In genomic region chr9:126860757-126861466, GRCh38 we compare ENCODE assay signal across 8 cellular contexts. TPM values are rescaled to one million over a fixed set of nuclear protein-coding genes. Genes with fewer than 3 reads are reported as not detected.
DNase-seq lines count a peak whose midpoint lies in the region; ATAC-seq and TF ChIP-seq lines count a peak whose summit lies in the region.

No MANE protein-coding gene starts in this region.

- H3K4me2 ChIP-seq in neural progenitor cell: peak overlapping the region; percentile 84

- H3K27me3 ChIP-seq in CD4-positive, alpha-beta memory T cell (ENCODE audit: insufficient read depth, low read length): no peaks in the 10 kb centered on the region
- H3K27me3 ChIP-seq in esophagus squamous epithelium: peaks cover 0 to 3% (median 0%) of the 10 kb centered on the region in 4 donors
- peaks cover 15% of the 10 kb centered on the region for H3K27me3 ChIP-seq in neural progenitor cell

- ATAC-seq in GM21367 (IDR thresholded peaks at IDR 0.05; ENCODE audit: unreplicated experiment): peak; percentile 24

- H3K4me3 ChIP-seq in CD4-positive, alpha-beta memory T cell (ENCODE audit: low read length in 2 of 2): peak overlapping the region; percentile 51 to 63
- peak overlapping the region; percentile 80 to 94 (median 90) for H3K4me3 ChIP-seq in esophagus squamous epithelium
- H3K4me3 ChIP-seq in neural progenitor cell: peak overlapping the region; percentile 97

- intact Hi-C loops in CD4-positive, alpha-beta memory T cell (cut with micrococcal nuclease): loop anchor here (1.0 to 5.0 kb wide), 3 partner anchors 51 to 338 kb away; partner anchors contain the start of gene RALGPS1
- intact Hi-C loops in esophagus squamous epithelium (cut with DNase I): loop anchor here (10.0 kb wide), 1 partner anchor 54 kb away; the partner anchor contains the start of gene RALGPS1

- H3K9me3 Mint-ChIP-seq in CD4-positive, alpha-beta memory T cell: no peaks in the 10 kb centered on the region
- no peaks in the 10 kb centered on the region for H3K9me3 Mint-ChIP-seq in activated CD4-positive, alpha-beta memory T cell treated with anti-CD3 and anti-CD28 coated beads, Interleukin-2, amount 10 ng/mL, durations not matched to agents 7 days and 5 days
- H3K9me3 Mint-ChIP-seq in neural progenitor cell: no peaks in the 10 kb centered on the region

- peak overlapping the region; percentile 50 to 90 (median 80) for H3K27ac Mint-ChIP-seq in CD4-positive, alpha-beta memory T cell
- peak overlapping the region; percentile 44 for H3K27ac Mint-ChIP-seq in activated CD4-positive, alpha-beta memory T cell treated with anti-CD3 and anti-CD28 coated beads, Interleukin-2, amount 10 ng/mL, durations not matched to agents 7 days and 5 days
- peak overlapping the region; percentile 10 for H3K27ac Mint-ChIP-seq in neural progenitor cell

- peaks cover 51% of the 10 kb centered on the region for H3K79me2 ChIP-seq in neural progenitor cell (ENCODE audit: low read depth)

- no peak for TF ChIP-seq POLR2A in esophagus squamous epithelium (IDR thresholded peaks at IDR 0.05)

- peaks cover 3 to 13% of the 10 kb centered on the region in 2 donors for H3K36me3 Mint-ChIP-seq in CD4-positive, alpha-beta memory T cell
- H3K36me3 Mint-ChIP-seq in activated CD4-positive, alpha-beta memory T cell treated with anti-CD3 and anti-CD28 coated beads, Interleukin-2, amount 10 ng/mL, durations not matched to agents 7 days and 5 days (ENCODE audit: low read depth): peaks cover 21% of the 10 kb centered on the region
- H3K36me3 Mint-ChIP-seq in neural progenitor cell: peaks cover 2% of the 10 kb centered on the region

- POLR2A ChIA-PET in CD4-positive, alpha-beta memory T cell (lab: Charles Lee; ENCODE audit: partially characterized antibody): interaction anchor here (0.6 to 2.6 kb wide), 3 partner anchors 9 to 56 kb away, joined by 3 to 8 read pairs (median 4); partner anchors contain the start of genes RALGPS1 and ZBTB43
- POLR2A ChIA-PET in activated CD4-positive, alpha-beta memory T cell treated with anti-CD3 and anti-CD28 coated beads, Interleukin-2, amount 10 ng/mL, durations not matched to agents 7 days and 5 days (lab: Charles Lee): no interaction called here

- H3K27me3 Mint-ChIP-seq in CD4-positive, alpha-beta memory T cell: peaks cover 0 to 1% of the 10 kb centered on the region in 2 donors
- H3K27me3 Mint-ChIP-seq in activated CD4-positive, alpha-beta memory T cell treated with anti-CD3 and anti-CD28 coated beads, Interleukin-2, amount 10 ng/mL, durations not matched to agents 7 days and 5 days: peaks cover 23% of the 10 kb centered on the region
- peaks cover 12% of the 10 kb centered on the region for H3K27me3 Mint-ChIP-seq in neural progenitor cell (ENCODE audit: insufficient read depth, low read depth)

- TF ChIP-seq CTCF in esophagus squamous epithelium (IDR thresholded peaks at IDR 0.05) (no peak), neural progenitor cell (IDR thresholded peaks at IDR 0.05) (no peak)

- H2AFZ ChIP-seq in neural progenitor cell (replicated peaks): no peak overlapping the region

- CTCF ChIA-PET in CD4-positive, alpha-beta memory T cell (lab: Charles Lee; ENCODE audit: partially characterized antibody): no interaction called here
- CTCF ChIA-PET in activated CD4-positive, alpha-beta memory T cell treated with anti-CD3 and anti-CD28 coated beads, Interleukin-2, amount 10 ng/mL, durations not matched to agents 7 days and 5 days (lab: Charles Lee): interaction anchor here (0.5 kb wide), 1 partner anchor 154 kb away, joined by 3 read pairs; no protein-coding TSS in a partner anchor

- H3K4me1 Mint-ChIP-seq in CD4-positive, alpha-beta memory T cell: peaks cover 18 to 46% (median 26%) of the 10 kb centered on the region in 4 donors
- peaks cover 25% of the 10 kb centered on the region for H3K4me1 Mint-ChIP-seq in activated CD4-positive, alpha-beta memory T cell treated with anti-CD3 and anti-CD28 coated beads, Interleukin-2, amount 10 ng/mL, durations not matched to agents 7 days and 5 days
- peaks cover 28% of the 10 kb centered on the region for H3K4me1 Mint-ChIP-seq in neural progenitor cell

- peaks cover 31% of the 10 kb centered on the region for H3F3A ChIP-seq in neural progenitor cell (ENCODE audit: low read depth)

- H3K9ac ChIP-seq in neural progenitor cell: peak overlapping the region; percentile 33

- peaks cover 40% of the 10 kb centered on the region for H4K20me1 ChIP-seq in neural progenitor cell (ENCODE audit: low read depth)

- 1% methylated on average over 14 of the region's 71 CpGs; no CpG with 5 or more reads in 1 of the 2 donors for WGBS in esophagus squamous epithelium, 2 donors

- no peaks in the 10 kb centered on the region for H3K9me3 ChIP-seq in CD4-positive, alpha-beta memory T cell (ENCODE audit: control insufficient read depth in 1 of 2, low read length in 2 of 2)
- H3K9me3 ChIP-seq in esophagus squamous epithelium (no peaks in the 10 kb centered on the region), neural progenitor cell (ENCODE audit: low read depth) (no peaks in the 10 kb centered on the region)

- H3K36me3 ChIP-seq in CD4-positive, alpha-beta memory T cell (ENCODE audit: insufficient read depth, low read length): no peaks in the 10 kb centered on the region
- H3K36me3 ChIP-seq in esophagus squamous epithelium (peaks cover 0 to 25% (median 0%) of the 10 kb centered on the region in 3 donors), neural progenitor cell (no peaks in the 10 kb centered on the region)

- peak overlapping the region; percentile 48 for H3K27ac ChIP-seq in CD4-positive, alpha-beta memory T cell (ENCODE audit: low read depth, low read length)
- H3K27ac ChIP-seq in esophagus squamous epithelium (peak overlapping the region; percentile 92 to 98 (median 96)), neural progenitor cell (peak overlapping the region; percentile 36)

- peaks cover 29% of the 10 kb centered on the region for H3K4me1 ChIP-seq in CD4-positive, alpha-beta memory T cell (ENCODE audit: insufficient read depth, low read length)
- peaks cover 13 to 51% (median 21%) of the 10 kb centered on the region in 3 donors for H3K4me1 ChIP-seq in esophagus squamous epithelium
- peaks cover 19% of the 10 kb centered on the region for H3K4me1 ChIP-seq in neural progenitor cell

- H3K4me3 Mint-ChIP-seq in CD4-positive, alpha-beta memory T cell: peak overlapping the region; percentile 84 to 92 (median 88)
- peak overlapping the region; percentile 79 for H3K4me3 Mint-ChIP-seq in activated CD4-positive, alpha-beta memory T cell treated with anti-CD3 and anti-CD28 coated beads, Interleukin-2, amount 10 ng/mL, durations not matched to agents 7 days and 5 days
- peak overlapping the region; percentile 89 for H3K4me3 Mint-ChIP-seq in neural progenitor cell

- peak in 2 of 5 donors; percentile 9 to 12 for DNase-seq in CD4-positive, alpha-beta memory T cell
- DNase-seq in HK-2 (ENCODE audit: unreplicated experiment) (peak; percentile 47), esophagus squamous epithelium (lab: John Stamatoyannopoulos, UW) (no peak), neural progenitor cell (ENCODE audit: low spot score) (no peak), NCI-H1105 (lab: John Stamatoyannopoulos, UW) (no peak), GOT3 (lab: John Stamatoyannopoulos, UW) (no peak)
- peak; percentile 35 for DNase-seq in activated CD4-positive, alpha-beta memory T cell treated with anti-CD3 and anti-CD28 coated beads, Interleukin-2, amount 10 ng/mL, durations not matched to agents 7 days and 5 days

RNA-seq across cellular contexts. Expression of gene ZBTB34, which starts 0.5 kb away (rescaled TPM):
- total RNA-seq in CD4-positive, alpha-beta memory T cell: 10 to 100 TPM in 1 of 2 experiments, 1 to 10 TPM in 1; 9.4 to 10.1 TPM
- under 1 TPM; 0.35 to 0.99 TPM for polyA plus RNA-seq in CD4-positive, alpha-beta memory T cell
- 1 to 10 TPM; 8.2 TPM for total RNA-seq in activated CD4-positive, alpha-beta memory T cell treated with anti-CD3 and anti-CD28 coated beads, Interleukin-2, amount 10 ng/mL, durations not matched to agents 7 days and 5 days
- total RNA-seq in esophagus squamous epithelium (1 to 10 TPM; 4.0 to 8.2 (median 4.5) TPM), neural progenitor cell (ENCODE audit: low replicate concordance) (17.4 and 21.9 TPM in 2 replicates)

RNA-seq across cellular contexts. Expression of gene RALGPS1, which starts 53.7 kb away (rescaled TPM):
- total RNA-seq in CD4-positive, alpha-beta memory T cell: 10 to 100 TPM in 1 of 2 experiments, 1 to 10 TPM in 1; 9.8 to 10.3 TPM
- 1 to 10 TPM in 1 of 2 donors, under 1 TPM in 1; 0.84 to 1.9 TPM for polyA plus RNA-seq in CD4-positive, alpha-beta memory T cell
- total RNA-seq in activated CD4-positive, alpha-beta memory T cell treated with anti-CD3 and anti-CD28 coated beads, Interleukin-2, amount 10 ng/mL, durations not matched to agents 7 days and 5 days: 1 to 10 TPM; 2.8 to 3.4 TPM
- total RNA-seq in esophagus squamous epithelium (10 to 100 TPM in 2 of 4 donors, 1 to 10 TPM in 2; 3.0 to 16.4 (median 10.6) TPM), neural progenitor cell (ENCODE audit: low replicate concordance) (21.3 and 30.7 TPM in 2 replicates)

RNA-seq across cellular contexts. Expression of gene ZBTB43, which starts 56.1 kb away (rescaled TPM):
- 10 to 100 TPM; 19.9 to 22.7 TPM for total RNA-seq in CD4-positive, alpha-beta memory T cell
- polyA plus RNA-seq in CD4-positive, alpha-beta memory T cell: 10 to 100 TPM in 1 of 2 donors, 1 to 10 TPM in 1; 8.2 to 11.4 TPM
- total RNA-seq in activated CD4-positive, alpha-beta memory T cell treated with anti-CD3 and anti-CD28 coated beads, Interleukin-2, amount 10 ng/mL, durations not matched to agents 7 days and 5 days: 10 to 100 TPM; 40.8 to 41.0 TPM
- total RNA-seq in esophagus squamous epithelium (10 to 100 TPM in 3 of 4 donors, 1 to 10 TPM in 1; 9.9 to 14.3 (median 12.9) TPM), neural progenitor cell (ENCODE audit: low replicate concordance) (9.3 and 10.0 TPM in 2 replicates)

Comparison
In these comparisons a context has a peak if more than half of its experiments do, and no peak if none do; other contexts are left out.
1. DNase-seq: peak in HK-2 (single experiment) and activated CD4-positive, alpha-beta memory T cell treated with anti-CD3 and anti-CD28 coated beads, Interleukin-2, amount 10 ng/mL, durations not matched to agents 7 days and 5 days (single experiment); none in esophagus squamous epithelium (single experiment), neural progenitor cell (single experiment), NCI-H1105 (single experiment) and GOT3 (single experiment).
2. H3K27ac ChIP-seq: peak in every context shown above with its lines; median percentile 96 in esophagus squamous epithelium; 48 in CD4-positive, alpha-beta memory T cell; 36 in neural progenitor cell.
3. H3K27ac Mint-ChIP-seq: peak in every context shown above with its lines; median percentile 80 in CD4-positive, alpha-beta memory T cell; 44 in activated CD4-positive, alpha-beta memory T cell treated with anti-CD3 and anti-CD28 coated beads, Interleukin-2, amount 10 ng/mL, durations not matched to agents 7 days and 5 days; 10 in neural progenitor cell.
4. Peak in every context shown above with its lines, with median percentiles within 50 percentile points of each other: H3K4me3 ChIP-seq and H3K4me3 Mint-ChIP-seq.